8 cellular contexts compared by ENCODE assay signal in the genomic region with DNA sequence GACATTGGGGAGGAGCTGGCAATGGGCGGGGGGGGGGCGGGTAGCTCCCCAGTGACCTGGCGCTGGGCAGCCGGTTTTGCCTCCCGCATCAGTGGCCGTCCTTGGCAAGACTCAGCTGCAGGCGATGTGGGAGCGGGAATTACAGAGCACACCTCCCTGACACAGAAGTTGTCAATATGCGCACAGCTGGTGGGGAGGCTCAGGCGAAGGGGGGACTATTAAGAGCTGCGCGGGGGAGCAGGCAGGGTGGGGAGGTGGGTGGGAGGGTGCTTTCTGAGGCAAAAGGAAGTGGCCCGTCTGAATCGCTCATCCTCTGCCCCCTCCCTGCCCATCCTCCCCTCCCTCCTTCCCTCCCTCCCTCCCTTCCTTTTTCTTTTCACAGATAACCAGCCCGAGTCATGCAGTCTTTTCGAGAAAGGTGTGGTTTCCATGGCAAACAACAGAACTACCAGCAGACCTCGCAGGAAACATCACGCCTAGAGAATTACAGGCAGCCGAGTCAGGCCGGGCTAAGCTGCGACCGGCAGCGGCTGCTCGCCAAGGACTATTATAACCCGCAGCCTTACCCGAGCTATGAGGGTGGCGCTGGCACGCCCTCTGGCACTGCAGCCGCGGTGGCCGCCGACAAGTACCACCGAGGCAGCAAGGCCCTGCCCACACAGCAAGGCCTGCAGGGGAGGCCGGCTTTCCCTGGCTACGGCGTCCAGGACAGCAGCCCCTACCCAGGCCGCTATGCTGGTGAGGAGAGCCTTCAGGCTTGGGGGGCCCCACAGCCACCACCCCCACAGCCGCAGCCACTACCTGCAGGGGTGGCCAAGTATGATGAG. TPM values are rescaled to one million over a fixed set of nuclear protein-coding genes. Genes with fewer than 3 reads are reported as not detected.
A peak's percentile ranks its signal among the peaks of the same experiment; 100 is the strongest.
DNase-seq lines count a peak whose midpoint lies in the region; ATAC-seq and TF ChIP-seq lines count a peak whose summit lies in the region.

No MANE protein-coding gene starts in this region.

- H3K36me3 Mint-ChIP-seq in activated T-cell treated with anti-CD3 and anti-CD28 coated beads, Interleukin-2, amount 50 U/mL, for 72 hours (ENCODE audit: insufficient read depth in 2 of 2): no peaks in the 10 kb centered on the region

- no peaks in the 10 kb centered on the region for H3K27me3 ChIP-seq in BJ (ENCODE audit: control insufficient read depth, insufficient read depth, low read length)
- H3K27me3 ChIP-seq in HUES6 (ENCODE audit: control insufficient read depth, insufficient read depth, low read length): peaks cover 34% of the 10 kb centered on the region

- ATAC-seq in activated T-cell treated with anti-CD3 and anti-CD28 coated beads, Interleukin-2, amount 50 U/mL, for 72 hours (replicated peaks in 1 of 2): peak; percentile 81 to 85

- H3K4me3 ChIP-seq in BJ (ENCODE audit: low read depth, low read length): no peak overlapping the region
- peak overlapping the region; percentile 26; the same call in 1 of the 2 replicates for H3K4me3 ChIP-seq in HUES6 (ENCODE audit: low read depth, low read length)

- CTCF ChIA-PET in BJ (lab: Yijun Ruan, JAX): no interaction called here

- no peaks in the 10 kb centered on the region for H3K9me3 ChIP-seq in HUES6 (ENCODE audit: control insufficient read depth, insufficient read depth, low read depth, low read length)

- peaks cover 34% of the 10 kb centered on the region for H3K4me1 Mint-ChIP-seq in activated T-cell treated with anti-CD3 and anti-CD28 coated beads, Interleukin-2, amount 50 U/mL, for 72 hours (ENCODE audit: low read depth)

- H3K9ac ChIP-seq in HUES6 (ENCODE audit: low read length): no peak overlapping the region

- H3K27me3 Mint-ChIP-seq in activated T-cell treated with anti-CD3 and anti-CD28 coated beads, Interleukin-2, amount 50 U/mL, for 72 hours (ENCODE audit: low read depth): no peaks in the 10 kb centered on the region

- no peak overlapping the region for H3K27ac ChIP-seq in HUES6 (ENCODE audit: low read depth, low read length)

- H3K36me3 ChIP-seq in BJ (ENCODE audit: control insufficient read depth, insufficient read depth, low read length) (peaks cover 37% of the 10 kb centered on the region), HUES6 (ENCODE audit: control insufficient read depth, insufficient read depth, low read length) (no peaks in the 10 kb centered on the region)

- H3K4me1 ChIP-seq in HUES6 (ENCODE audit: control insufficient read depth, insufficient read depth, low read length): peaks cover 38% of the 10 kb centered on the region

- intact Hi-C loops in head of caudate nucleus (cut with DNase I): no loop called here

- H3K9me3 Mint-ChIP-seq in activated T-cell treated with anti-CD3 and anti-CD28 coated beads, Interleukin-2, amount 50 U/mL, for 72 hours: no peaks in the 10 kb centered on the region

- no peak overlapping the region for H3K27ac Mint-ChIP-seq in activated T-cell treated with anti-CD3 and anti-CD28 coated beads, Interleukin-2, amount 50 U/mL, for 72 hours

- peak overlapping the region; percentile 26 to 60 for H3K4me3 Mint-ChIP-seq in activated T-cell treated with anti-CD3 and anti-CD28 coated beads, Interleukin-2, amount 50 U/mL, for 72 hours

- TF ChIP-seq CTCF in BJ (IDR thresholded peaks at IDR 0.05; ENCODE audit: insufficient read depth, low read depth, low read length): no peak

- POLR2A ChIA-PET in BJ (lab: Charles Lee): no interaction called here

- DNase-seq in BJ (ENCODE audit: low read depth) (peak; percentile 17), head of caudate nucleus (peak in 36 of 42 donors; percentile 48 to 84 (median 67)), retina (peak; percentile 50), LoVo (ENCODE audit: low spot score) (no peak), HuH-7 (ENCODE audit: low spot score) (no peak), NCI-H1930 (lab: John Stamatoyannopoulos, UW) (no peak)
- DNase-seq in activated T-cell treated with anti-CD3 and anti-CD28 coated beads, Interleukin-2, amount 50 U/mL, for 72 hours: peak; percentile 55 to 61

RNA-seq across cellular contexts. Expression of gene SREBF1, which starts 44.0 kb away (rescaled TPM):
- 14.2 and 27.7 TPM in 2 replicates for polyA plus RNA-seq in BJ (2011; rRNA removed)
- 21.8 and 36.8 TPM in 2 replicates for polyA minus RNA-seq in BJ (2011; rRNA and poly(A)+ RNA removed)
- total RNA-seq in activated T-cell treated with anti-CD3 and anti-CD28 coated beads, Interleukin-2, amount 50 U/mL, for 72 hours: 100 to 1,000 TPM; 192 to 209 TPM

Comparison
In these comparisons a context has a peak if more than half of its experiments do, and no peak if none do; other contexts are left out.
1. DNase-seq: peak in BJ (single experiment), activated T-cell treated with anti-CD3 and anti-CD28 coated beads, Interleukin-2, amount 50 U/mL, for 72 hours (2 of 2), head of caudate nucleus (36 of 42) and retina (single experiment); none in LoVo (single experiment), HuH-7 (single experiment) and NCI-H1930 (0 of 2).